Comparison of ENCODE assay signal across 1 cellular context in genomic region chr9:19306568-19306967, GRCh38.
TF ChIP-seq lines count a peak whose summit lies in the region.

No MANE protein-coding gene starts in this region.

TF ChIP-seq in HEK293, 187 proteins besides CTCF, POLR2A, EP300 and RAD21 (continued from another document):
- TF ChIP-seq ZNF449 (tag by site-specific recombination; IDR thresholded peaks at IDR 0.05): no peak
- peak; percentile 55; the same call in 1 of the 2 replicates for TF ChIP-seq ZNF558 (tag by site-specific recombination; IDR thresholded peaks at IDR 0.05)
- no peak for TF ChIP-seq HOXC10 (CRISPR knock-in tag; IDR thresholded peaks at IDR 0.05)
- TF ChIP-seq ZNF266 (tag by site-specific recombination; IDR thresholded peaks at IDR 0.05; ENCODE audit: low read depth): peak; percentile 74
- no peak for TF ChIP-seq PBX3 (CRISPR knock-in tag; IDR thresholded peaks at IDR 0.05)
- peak; percentile 79; the same call in 1 of the 2 replicates for TF ChIP-seq ZNF202 (tag by site-specific recombination; IDR thresholded peaks at IDR 0.05; ENCODE audit: borderline replicate concordance)
- TF ChIP-seq ZNF654 (tag by site-specific recombination; IDR thresholded peaks at IDR 0.05; ENCODE audit: low read depth): peak; percentile 19; the same call in 1 of the 2 replicates
- TF ChIP-seq ZBTB26 (tag by site-specific recombination; optimal IDR thresholded peaks at IDR 0.05): no peak
- no peak for TF ChIP-seq TSHZ1 (tag by site-specific recombination; IDR thresholded peaks at IDR 0.05; ENCODE audit: borderline replicate concordance)
- peak; percentile 70 for TF ChIP-seq ZBTB8A (tag by site-specific recombination; IDR thresholded peaks at IDR 0.05)
- TF ChIP-seq ZNF433 (tag by site-specific recombination; IDR thresholded peaks at IDR 0.05; ENCODE audit: low read depth): peak; percentile 38; the same call in 1 of the 2 replicates
- TF ChIP-seq BCL11A (tag by site-specific recombination; IDR thresholded peaks at IDR 0.05; ENCODE audit: low read depth): no peak
- no peak for TF ChIP-seq KLF9 (tag by site-specific recombination; IDR thresholded peaks at IDR 0.05; ENCODE audit: low read depth)
- TF ChIP-seq ZNF837 (tag by site-specific recombination; IDR thresholded peaks at IDR 0.05): no peak
- peak; percentile 88 for TF ChIP-seq ZNF518A (tag by site-specific recombination; conservative IDR thresholded peaks at IDR 0.05; ENCODE audit: low read depth)
- peak; percentile 71 for TF ChIP-seq ZNF623 (tag by site-specific recombination; IDR thresholded peaks at IDR 0.05)
- peak; percentile 14 for TF ChIP-seq ZNF529 (tag by site-specific recombination; IDR thresholded peaks at IDR 0.05; ENCODE audit: insufficient replicate concordance)
- TF ChIP-seq ZNF692 (tag by site-specific recombination; IDR thresholded peaks at IDR 0.05): no peak
- TF ChIP-seq ZNF664 (tag by site-specific recombination; IDR thresholded peaks at IDR 0.05): 0 out of 2 replicates have a peak, but pooled peaks have one; percentile 41
- TF ChIP-seq ZNF404 (tag by site-specific recombination; IDR thresholded peaks at IDR 0.05): no peak
- TF ChIP-seq ZNF121 (tag by site-specific recombination; IDR thresholded peaks at IDR 0.05): 0 out of 2 replicates have a peak, but pooled peaks have one; percentile 36
- TF ChIP-seq ZNF555 (tag by site-specific recombination; conservative IDR thresholded peaks at IDR 0.05): peak; percentile 75
- TF ChIP-seq REST (tag by site-specific recombination; IDR thresholded peaks at IDR 0.05): peak; percentile 49; the same call in 1 of the 2 replicates
- TF ChIP-seq ZNF174 (tag by site-specific recombination; IDR thresholded peaks at IDR 0.05): no peak
